Comparison of ENCODE assay signal across 1 cellular context in genomic region chr15:55733461-55733860, GRCh38. TPM values are rescaled to one million over a fixed set of nuclear protein-coding genes. Genes with fewer than 3 reads are reported as not detected.
"Had no signal": no experiment of that assay in that cellular context is flagged by ENCODE, and none has a peak within 500 bp of the region (broad histone marks: within the 10 kb centered on the region; RNA-seq: fewer than 3 reads in every experiment).

No MANE protein-coding gene starts in this region.

RNA-seq across cellular contexts. Expression of gene PRTG, which starts 9.5 kb away (rescaled TPM):
- polyA plus RNA-seq: GM23248 had no signal
